In genomic region chr14:102929349-102930137, GRCh38 we compare ENCODE assay signal across 11 cellular contexts. TPM values are rescaled to one million over a fixed set of nuclear protein-coding genes. Genes with fewer than 3 reads are reported as not detected.
DNase-seq lines count a peak whose midpoint lies in the region; ATAC-seq and TF ChIP-seq lines count a peak whose summit lies in the region.
"Had no signal": no experiment of that assay in that cellular context is flagged by ENCODE, and none has a peak within 500 bp of the region (broad histone marks: within the 10 kb centered on the region; RNA-seq: fewer than 3 reads in every experiment).

No MANE protein-coding gene starts in this region.

- H3K36me3 ChIP-seq in breast epithelium (no peaks in the 10 kb centered on the region), esophagus muscularis mucosa (peaks cover 9 to 31% (median 24%) of the 10 kb centered on the region in 4 donors)
- H3K36me3 ChIP-seq: uterus had no signal

- WGBS in esophagus muscularis mucosa = 5% methylated on average over 15 of the region's 77 CpGs

- H3K27me3 ChIP-seq in breast epithelium = peaks cover 18 to 42% of the 10 kb centered on the region in 2 donors
- peaks cover 17 to 58% (median 34%) of the 10 kb centered on the region in 4 donors for H3K27me3 ChIP-seq in esophagus muscularis mucosa

- H3K36me3 Mint-ChIP-seq in MCF 10A (ENCODE audit: insufficient read depth, unreplicated experiment) (peaks cover 14% of the 10 kb centered on the region), type B pancreatic cell (peaks cover 4% of the 10 kb centered on the region)
- peaks cover 0 to 3% (median 0%) of the 10 kb centered on the region in 3 donors for H3K36me3 Mint-ChIP-seq in naive thymus-derived CD8-positive, alpha-beta T cell
- no peaks in the 10 kb centered on the region for H3K36me3 Mint-ChIP-seq in activated T-helper 2 cell treated with anti-CD3 and anti-CD28 coated beads, Interferon-gamma antibody, Interleukin-2, Interleukin-4, amounts not matched to agents 10 μg/mL and 5 μg/mL and 100 μg/mL, durations not matched to agents 14 hours and 24 hours and 36 hours (ENCODE audit: low read depth)
- H3K36me3 Mint-ChIP-seq: activated naive CD8-positive, alpha-beta T cell treated with anti-CD3 and anti-CD28 coated beads, Interleukin-2, amount 10 ng/mL, durations not matched to agents 7 days and 5 days had no signal

- no TSS peak for BruUV-seq in MCF 10A (replicated peaks; lab: Mats Ljungman, UMichigan)

- intact Hi-C loops in breast epithelium (cut with DNase I; ENCODE audit: low total_unique reads) (no loop called here), MCF 10A (cut with micrococcal nuclease) (no loop called here), esophagus muscularis mucosa (cut with DNase I) (no loop called here)
- intact Hi-C loops in activated T-helper 2 cell treated with anti-CD3 and anti-CD28 coated beads, Interferon-gamma antibody, Interleukin-2, Interleukin-4, amounts not matched to agents 10 μg/mL and 5 μg/mL and 100 μg/mL, durations not matched to agents 14 hours and 24 hours and 36 hours (cut with micrococcal nuclease) = no loop called here

- H3K9me3 Mint-ChIP-seq in MCF 10A (ENCODE audit: unreplicated experiment) = no peaks in the 10 kb centered on the region
- no peaks in the 10 kb centered on the region for H3K9me3 Mint-ChIP-seq in naive thymus-derived CD8-positive, alpha-beta T cell
- no peaks in the 10 kb centered on the region for H3K9me3 Mint-ChIP-seq in type B pancreatic cell
- H3K9me3 Mint-ChIP-seq in activated T-helper 2 cell treated with anti-CD3 and anti-CD28 coated beads, Interferon-gamma antibody, Interleukin-2, Interleukin-4, amounts not matched to agents 10 μg/mL and 5 μg/mL and 100 μg/mL, durations not matched to agents 14 hours and 24 hours and 36 hours = no peaks in the 10 kb centered on the region
- H3K9me3 Mint-ChIP-seq: activated naive CD8-positive, alpha-beta T cell treated with anti-CD3 and anti-CD28 coated beads, Interleukin-2, amount 10 ng/mL, durations not matched to agents 7 days and 5 days had no signal

- H3K27me3 Mint-ChIP-seq in MCF 10A (ENCODE audit: insufficient read depth, unreplicated experiment) (no peaks in the 10 kb centered on the region), type B pancreatic cell (peaks cover 35% of the 10 kb centered on the region)
- peaks cover 4 to 12% (median 7%) of the 10 kb centered on the region in 5 donors for H3K27me3 Mint-ChIP-seq in naive thymus-derived CD8-positive, alpha-beta T cell
- peaks cover 16% of the 10 kb centered on the region for H3K27me3 Mint-ChIP-seq in activated T-helper 2 cell treated with anti-CD3 and anti-CD28 coated beads, Interferon-gamma antibody, Interleukin-2, Interleukin-4, amounts not matched to agents 10 μg/mL and 5 μg/mL and 100 μg/mL, durations not matched to agents 14 hours and 24 hours and 36 hours (ENCODE audit: low read depth)

- H3K4me3 Mint-ChIP-seq in MCF 10A (ENCODE audit: unreplicated experiment) = no peak overlapping the region
- peak overlapping the region; percentile 24 to 76 (median 46) for H3K4me3 Mint-ChIP-seq in naive thymus-derived CD8-positive, alpha-beta T cell
- H3K4me3 Mint-ChIP-seq in type B pancreatic cell = peak overlapping the region; percentile 49
- H3K4me3 Mint-ChIP-seq in activated T-helper 2 cell treated with anti-CD3 and anti-CD28 coated beads, Interferon-gamma antibody, Interleukin-2, Interleukin-4, amounts not matched to agents 10 μg/mL and 5 μg/mL and 100 μg/mL, durations not matched to agents 14 hours and 24 hours and 36 hours (ENCODE audit: low read depth) = no peak overlapping the region

- H3K4me1 ChIP-seq in breast epithelium (peaks cover 14 to 15% of the 10 kb centered on the region in 2 donors), esophagus muscularis mucosa (peaks cover 26 to 34% (median 32%) of the 10 kb centered on the region in 4 donors)

- no peak for ATAC-seq in naive thymus-derived CD8-positive, alpha-beta T cell

- no peaks in the 10 kb centered on the region for H3K9me3 ChIP-seq in breast epithelium
- H3K9me3 ChIP-seq in esophagus muscularis mucosa = no peaks in the 10 kb centered on the region
- H3K9me3 ChIP-seq: uterus had no signal

- no peak for DNase-seq in breast epithelium (ENCODE audit: low spot score in 2 of 2)
- no peak for DNase-seq in MCF 10A (ENCODE audit: unreplicated experiment)
- DNase-seq in esophagus muscularis mucosa (ENCODE audit: extremely low spot score) = no peak
- DNase-seq in naive thymus-derived CD8-positive, alpha-beta T cell = peak in 1 of 10 donors; percentile 14
- DNase-seq in type B pancreatic cell (ENCODE audit: extremely low spot score, unreplicated experiment) = no peak
- no peak for DNase-seq in activated T-helper 2 cell treated with anti-CD3 and anti-CD28 coated beads, Interferon-gamma antibody, Interleukin-2, Interleukin-4, amounts not matched to agents 10 μg/mL and 5 μg/mL and 100 μg/mL, durations not matched to agents 14 hours and 24 hours and 36 hours (ENCODE audit: low spot score)
- no peak for DNase-seq in substantia nigra (lab: John Stamatoyannopoulos, UW)
- no peak for DNase-seq in NCI-H82 (lab: John Stamatoyannopoulos, UW)
- DNase-seq: activated naive CD8-positive, alpha-beta T cell treated with anti-CD3 and anti-CD28 coated beads, Interleukin-2, amount 10 ng/mL, durations not matched to agents 7 days and 5 days; NCI-H774; uterus had no signal

- no peak overlapping the region for H3K27ac ChIP-seq in breast epithelium
- H3K27ac ChIP-seq in esophagus muscularis mucosa (replicated peaks in 1 of 4) = no peak overlapping the region
- H3K27ac ChIP-seq in substantia nigra (ENCODE audit: low read depth, low read length, poor library complexity, severe bottlenecking) = no peak overlapping the region
- H3K27ac ChIP-seq: uterus had no signal

- no peak overlapping the region for H3K27ac Mint-ChIP-seq in MCF 10A (ENCODE audit: low read depth, unreplicated experiment)
- no peak overlapping the region for H3K27ac Mint-ChIP-seq in naive thymus-derived CD8-positive, alpha-beta T cell
- no peak overlapping the region for H3K27ac Mint-ChIP-seq in type B pancreatic cell
- H3K27ac Mint-ChIP-seq in activated T-helper 2 cell treated with anti-CD3 and anti-CD28 coated beads, Interferon-gamma antibody, Interleukin-2, Interleukin-4, amounts not matched to agents 10 μg/mL and 5 μg/mL and 100 μg/mL, durations not matched to agents 14 hours and 24 hours and 36 hours = no peak overlapping the region
- H3K27ac Mint-ChIP-seq: activated naive CD8-positive, alpha-beta T cell treated with anti-CD3 and anti-CD28 coated beads, Interleukin-2, amount 10 ng/mL, durations not matched to agents 7 days and 5 days had no signal

- POLR2A ChIA-PET in MCF 10A (lab: Yijun Ruan, JAX) = no interaction called here
- POLR2A ChIA-PET in naive thymus-derived CD8-positive, alpha-beta T cell (lab: Charles Lee) = interaction anchor here (0.7 to 1.6 kb wide), 3 partner anchors 14 to 18 kb away, joined by 3 to 5 read pairs (median 3); no protein-coding TSS in a partner anchor

- TF ChIP-seq EP300 in esophagus muscularis mucosa (IDR thresholded peaks at IDR 0.05) = no peak

- H3K4me3 ChIP-seq in breast epithelium = peak overlapping the region; percentile 36 to 67 (median 48)
- peak overlapping the region; percentile 44 to 57 (median 48) for H3K4me3 ChIP-seq in esophagus muscularis mucosa

- TF ChIP-seq POLR2A in breast epithelium (IDR thresholded peaks at IDR 0.05) (no peak), esophagus muscularis mucosa (IDR thresholded peaks at IDR 0.05; ENCODE audit: low read depth) (no peak)

- no peak for TF ChIP-seq CTCF in breast epithelium (IDR thresholded peaks at IDR 0.05)
- TF ChIP-seq CTCF in MCF 10A (IDR thresholded peaks at IDR 0.05; ENCODE audit: unreplicated experiment) = no peak
- TF ChIP-seq CTCF in esophagus muscularis mucosa (IDR thresholded peaks at IDR 0.05) = no peak
- no peak for TF ChIP-seq CTCF in type B pancreatic cell (conservative IDR thresholded peaks at IDR 0.05)

- CTCF ChIA-PET in MCF 10A (lab: Yijun Ruan, JAX) = no interaction called here

- peaks cover 12% of the 10 kb centered on the region for H3K4me1 Mint-ChIP-seq in MCF 10A (ENCODE audit: insufficient read depth, unreplicated experiment)
- H3K4me1 Mint-ChIP-seq in naive thymus-derived CD8-positive, alpha-beta T cell = peaks cover 0 to 15% (median 7%) of the 10 kb centered on the region in 4 donors
- no peaks in the 10 kb centered on the region for H3K4me1 Mint-ChIP-seq in type B pancreatic cell (ENCODE audit: unreplicated experiment)
- no peaks in the 10 kb centered on the region for H3K4me1 Mint-ChIP-seq in activated T-helper 2 cell treated with anti-CD3 and anti-CD28 coated beads, Interferon-gamma antibody, Interleukin-2, Interleukin-4, amounts not matched to agents 10 μg/mL and 5 μg/mL and 100 μg/mL, durations not matched to agents 14 hours and 24 hours and 36 hours (ENCODE audit: low read depth)
- H3K4me1 Mint-ChIP-seq: activated naive CD8-positive, alpha-beta T cell treated with anti-CD3 and anti-CD28 coated beads, Interleukin-2, amount 10 ng/mL, durations not matched to agents 7 days and 5 days had no signal

RNA-seq across cellular contexts. Expression of gene AMN, which starts 7.1 kb away (rescaled TPM):
- total RNA-seq in breast epithelium (under 1 TPM; 0.16 to 0.88 (median 0.66) TPM), MCF 10A (2022) (0.29 TPM in 1 of 2 replicates, not detected in the other), esophagus muscularis mucosa (under 1 TPM in 2 of 4 donors, not detected in 2; 0.11 to 0.32 TPM), type B pancreatic cell (ENCODE audit: low replicate concordance) (18.3 and 51.7 TPM in 2 replicates)
- total RNA-seq in naive thymus-derived CD8-positive, alpha-beta T cell = 10 to 100 TPM; 15.8 to 20.8 TPM
- 1 to 10 TPM; 2.3 to 5.6 (median 4.1) TPM for polyA plus RNA-seq in naive thymus-derived CD8-positive, alpha-beta T cell
- total RNA-seq in activated T-helper 2 cell treated with anti-CD3 and anti-CD28 coated beads, Interferon-gamma antibody, Interleukin-2, Interleukin-4, amounts not matched to agents 10 μg/mL and 5 μg/mL and 100 μg/mL, durations not matched to agents 14 hours and 24 hours and 36 hours = 0.44 and 0.55 TPM in 2 replicates

Comparison
In these comparisons a context has a peak if more than half of its experiments do, and no peak if none do; other contexts are left out.
1. H3K4me3 Mint-ChIP-seq: peak in naive thymus-derived CD8-positive, alpha-beta T cell (10 of 10) and type B pancreatic cell (single experiment); none in MCF 10A (single experiment) and activated T-helper 2 cell treated with anti-CD3 and anti-CD28 coated beads, Interferon-gamma antibody, Interleukin-2, Interleukin-4, amounts not matched to agents 10 μg/mL and 5 μg/mL and 100 μg/mL, durations not matched to agents 14 hours and 24 hours and 36 hours (single experiment).
2. RNA of gene AMN, which starts 7.1 kb away (total RNA-seq): 15.8 to 20.8 TPM in naive thymus-derived CD8-positive, alpha-beta T cell and 18.3 to 51.7 TPM in type B pancreatic cell; 0.16 to 0.88 TPM in breast epithelium, 0.44 to 0.55 TPM in activated T-helper 2 cell treated with anti-CD3 and anti-CD28 coated beads, Interferon-gamma antibody, Interleukin-2, Interleukin-4, amounts not matched to agents 10 μg/mL and 5 μg/mL and 100 μg/mL, durations not matched to agents 14 hours and 24 hours and 36 hours, 0.11 to 0.32 TPM in esophagus muscularis mucosa and 0.29 TPM in MCF 10A; every median in the first group is over 4 times any median in the second.